In the genomic region with DNA sequence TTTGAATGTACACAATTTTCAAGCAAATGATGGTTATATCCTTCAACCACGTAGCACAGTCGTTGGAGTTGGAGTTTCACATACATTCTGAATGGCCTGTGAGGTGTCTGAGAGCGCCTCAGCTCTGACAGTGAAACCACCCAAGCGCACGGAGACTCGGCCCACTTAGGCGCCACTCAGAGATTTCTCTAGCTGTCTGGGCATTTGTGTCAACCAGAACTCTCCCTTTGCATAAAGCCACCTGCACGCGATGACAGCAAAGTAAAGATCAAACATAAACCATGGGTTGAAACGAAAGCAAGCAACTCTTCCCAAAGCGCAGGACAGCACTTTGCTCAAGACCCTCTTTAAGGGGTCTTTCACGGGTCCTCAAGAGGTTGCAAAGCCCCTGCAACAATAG, we compare ENCODE assay signal across 9 cellular contexts. TPM values are rescaled to one million over a fixed set of nuclear protein-coding genes. Genes with fewer than 3 reads are reported as not detected.
DNase-seq lines count a peak whose midpoint lies in the region; ATAC-seq and TF ChIP-seq lines count a peak whose summit lies in the region.
"Had no signal": no experiment of that assay in that cellular context is flagged by ENCODE, and none has a peak within 500 bp of the region (broad histone marks: within the 10 kb centered on the region; RNA-seq: fewer than 3 reads in every experiment).

No MANE protein-coding gene starts in this region.

- 72% methylated on average over 12 of the region's 12 CpGs for WGBS in HUES64
- WGBS in sigmoid colon, 2 donors, result 21 to 30% methylated on average over 12 of the region's 12 CpGs

- H3K4me3 ChIP-seq in GM12875 (ENCODE audit: low read depth, low read length) (peak overlapping the region; percentile 51), HUES64 (ENCODE audit: low read length) (peak overlapping the region; percentile 44), epithelial cell of esophagus (ENCODE audit: low read length) (peak overlapping the region; percentile 46), sigmoid colon (peak overlapping the region in 3 of 4 donors; percentile 13 to 48 (median 40))

- H3K9me3 ChIP-seq in HUES64 (ENCODE audit: insufficient read depth, low read depth, low read length) (no peaks in the 10 kb centered on the region), sigmoid colon (no peaks in the 10 kb centered on the region)

- ATAC-seq in GM21619 (IDR thresholded peaks at IDR 0.05; ENCODE audit: unreplicated experiment), result no peak

- H3K27ac ChIP-seq in HUES64 (ENCODE audit: low read depth, low read length) (no peak overlapping the region), sigmoid colon (no peak overlapping the region)

- peak; percentile 14 for DNase-seq in epithelial cell of esophagus (ENCODE audit: low read depth)
- no peak for DNase-seq in sigmoid colon
- DNase-seq in NCI-H2107 treated with DMSO at 0.1 percent for 48 hours (lab: John Stamatoyannopoulos, UW; ENCODE audit: unreplicated experiment), result no peak
- DNase-seq in RKO (ENCODE audit: low spot score), result no peak
- DNase-seq: stimulated activated CD8-positive, alpha-beta memory T cell treated with anti-CD3 and anti-CD28 coated beads, Interleukin-4, amount 100 ng/mL, for 48 hours had no signal

- no peaks in the 10 kb centered on the region for H3K36me3 ChIP-seq in HUES64 (ENCODE audit: insufficient read depth, low read length)
- H3K36me3 ChIP-seq in sigmoid colon, result no peaks in the 10 kb centered on the region

- no peak for TF ChIP-seq EP300 in sigmoid colon (IDR thresholded peaks at IDR 0.05)

- intact Hi-C loops in sigmoid colon (cut with DNase I), result loop anchor here (5.0 kb wide), 1 partner anchor 108 kb away; no protein-coding TSS in a partner anchor

- H3K27me3 ChIP-seq in HUES64 (ENCODE audit: insufficient read depth, low read length), result peaks cover 89% of the 10 kb centered on the region
- H3K27me3 ChIP-seq in sigmoid colon, result peaks cover 20 to 58% (median 40%) of the 10 kb centered on the region in 3 donors

- H3K4me1 ChIP-seq in HUES64 (ENCODE audit: insufficient read depth, low read length) (no peaks in the 10 kb centered on the region; the same call in none of the 2 replicates), sigmoid colon (peaks cover 0 to 33% (median 27%) of the 10 kb centered on the region in 4 donors)

- no peak for TF ChIP-seq POLR2A in sigmoid colon (IDR thresholded peaks at IDR 0.05)

- no peak overlapping the region for H3K9ac ChIP-seq in HUES64 (ENCODE audit: low read depth, low read length)

- TF ChIP-seq CTCF in GM12875 (IDR thresholded peaks at IDR 0.05; ENCODE audit: borderline replicate concordance, insufficient read depth, low read depth, low read length) (no peak), epithelial cell of esophagus (IDR thresholded peaks at IDR 0.05; ENCODE audit: insufficient read depth, low read depth, low read length, missing control alignments) (no peak), sigmoid colon (IDR thresholded peaks at IDR 0.05) (no peak)

RNA-seq across cellular contexts. Expression of a gene that starts 0.5 kb away (rescaled TPM):
- 0.10 TPM for polyA plus RNA-seq in HUES64 (2013, experiment 1 of 2)
- polyA plus RNA-seq in HUES64 (2013, experiment 2 of 2), result 0.06 TPM
- total RNA-seq in sigmoid colon, result under 1 TPM in 1 of 4 donors, not detected in 3; 0.36 TPM
- under 1 TPM in 1 of 3 donors, not detected in 2; 0.20 TPM for polyA plus RNA-seq in sigmoid colon
- total RNA-seq: RPMI7951 had no signal

RNA-seq across cellular contexts. Expression of a gene that starts 56.8 kb away (rescaled TPM):
- polyA plus RNA-seq in HUES64 (2013, experiment 1 of 2), result 56.6 TPM
- 60.5 TPM for polyA plus RNA-seq in HUES64 (2013, experiment 2 of 2)
- total RNA-seq in sigmoid colon, result 10 to 100 TPM; 19.3 to 33.8 (median 27.2) TPM
- 10 to 100 TPM in 2 of 3 donors, 1 to 10 TPM in 1; 8.6 to 20.8 (median 12.6) TPM for polyA plus RNA-seq in sigmoid colon
